Comparison of ENCODE assay signal across 17 cellular contexts in the genomic region with DNA sequence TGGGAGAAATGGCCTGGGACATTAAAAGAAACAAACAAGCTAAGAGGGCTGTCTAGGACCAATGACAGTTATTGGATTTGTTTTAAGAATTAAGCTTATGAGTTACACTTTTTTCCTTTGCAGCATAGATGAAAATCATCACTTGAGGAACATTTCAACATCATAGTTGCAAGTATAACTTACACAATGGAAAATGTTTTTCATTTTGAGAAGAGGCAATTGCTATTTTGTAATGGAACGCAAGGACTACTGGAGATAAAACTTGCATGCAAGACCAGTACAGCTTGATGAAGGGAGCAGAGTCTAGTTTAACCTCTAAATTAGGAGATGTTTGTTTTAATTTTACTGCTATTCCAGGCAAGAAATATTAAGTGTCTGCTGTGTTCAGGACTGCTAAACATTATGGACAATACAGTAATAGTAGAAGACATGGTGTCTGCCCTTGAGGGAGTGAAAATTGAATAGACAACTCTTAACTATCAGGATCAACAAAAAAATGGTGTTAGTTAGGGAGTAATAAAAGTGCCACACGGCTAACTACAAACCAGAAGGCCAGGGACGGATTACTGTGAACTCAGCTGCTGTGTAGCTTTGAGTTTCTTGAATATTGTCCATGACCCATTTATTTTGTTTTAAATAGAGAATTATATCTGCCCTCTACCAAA.
DNase-seq lines count a peak whose midpoint lies in the region; ATAC-seq and TF ChIP-seq lines count a peak whose summit lies in the region.
"Had no signal": no experiment of that assay in that cellular context is flagged by ENCODE, and none has a peak within 500 bp of the region (broad histone marks: within the 10 kb centered on the region; RNA-seq: fewer than 3 reads in every experiment).

No MANE protein-coding gene starts in this region.

- no peak overlapping the region for H3K9ac ChIP-seq in muscle layer of colon (ENCODE audit: low read length)

- H3K27ac Mint-ChIP-seq in activated naive CD8-positive, alpha-beta T cell treated with anti-CD3 and anti-CD28 coated beads for 36 hours = no peak overlapping the region
- H3K27ac Mint-ChIP-seq: activated T-helper 2 cell treated with anti-CD3 and anti-CD28 coated beads, Interferon-gamma antibody, Interleukin-2, Interleukin-4, amounts not matched to agents 10 μg/mL and 5 μg/mL and 100 μg/mL, durations not matched to agents 14 hours and 24 hours and 36 hours had no signal

- peaks cover 3% of the 10 kb centered on the region for H3K36me3 Mint-ChIP-seq in activated naive CD8-positive, alpha-beta T cell treated with anti-CD3 and anti-CD28 coated beads for 36 hours

- TF ChIP-seq CTCF in esophagus squamous epithelium (IDR thresholded peaks at IDR 0.05) (no peak), upper lobe of right lung (IDR thresholded peaks at IDR 0.05) (no peak)

- H3K27me3 Mint-ChIP-seq in activated naive CD8-positive, alpha-beta T cell treated with anti-CD3 and anti-CD28 coated beads for 36 hours = no peaks in the 10 kb centered on the region

- WGBS in esophagus squamous epithelium, 2 donors = 79 to 89% methylated on average over 3 of the region's 3 CpGs

- H3K9me3 Mint-ChIP-seq in activated naive CD8-positive, alpha-beta T cell treated with anti-CD3 and anti-CD28 coated beads for 36 hours = no peaks in the 10 kb centered on the region
- H3K9me3 Mint-ChIP-seq: activated T-helper 2 cell treated with anti-CD3 and anti-CD28 coated beads, Interferon-gamma antibody, Interleukin-2, Interleukin-4, amounts not matched to agents 10 μg/mL and 5 μg/mL and 100 μg/mL, durations not matched to agents 14 hours and 24 hours and 36 hours had no signal

- no peak overlapping the region for H3K4me3 ChIP-seq in esophagus squamous epithelium
- H3K4me3 ChIP-seq in muscle layer of colon (ENCODE audit: low read depth in 1 of 2, low read length in 2 of 2) = no peak overlapping the region
- no peak overlapping the region for H3K4me3 ChIP-seq in upper lobe of right lung

- TF ChIP-seq POLR2A in esophagus squamous epithelium (IDR thresholded peaks at IDR 0.05) = no peak

- no peak for ATAC-seq in upper lobe of right lung

- H3K4me3 Mint-ChIP-seq in activated naive CD8-positive, alpha-beta T cell treated with anti-CD3 and anti-CD28 coated beads for 36 hours = no peak overlapping the region

- H3K27me3 ChIP-seq in esophagus squamous epithelium = no peaks in the 10 kb centered on the region
- H3K27me3 ChIP-seq in muscle layer of colon (ENCODE audit: control insufficient read depth in 1 of 2, insufficient read depth in 2 of 2, low read length in 2 of 2) = no peaks in the 10 kb centered on the region
- H3K27me3 ChIP-seq in upper lobe of right lung = no peaks in the 10 kb centered on the region

- H3K9me3 ChIP-seq in esophagus squamous epithelium = no peaks in the 10 kb centered on the region
- no peaks in the 10 kb centered on the region for H3K9me3 ChIP-seq in muscle layer of colon (ENCODE audit: low read length)
- no peaks in the 10 kb centered on the region for H3K9me3 ChIP-seq in upper lobe of right lung

- DNase-seq in DMS 273 (lab: John Stamatoyannopoulos, UW; ENCODE audit: unreplicated experiment) (peak; percentile 23), DMS 273 treated with DMSO at 0.1 percent for 48 hours (lab: John Stamatoyannopoulos, UW) (no peak), esophagus squamous epithelium (lab: John Stamatoyannopoulos, UW) (no peak), upper lobe of right lung (no peak), medulla oblongata (ENCODE audit: extremely low spot score) (no peak)
- DNase-seq in activated CD8-positive, alpha-beta memory T cell treated with anti-CD3 and anti-CD28 coated beads for 24 hours = no peak
- no peak for DNase-seq in activated naive CD8-positive, alpha-beta T cell treated with anti-CD3 and anti-CD28 coated beads for 36 hours
- DNase-seq: activated CD4-positive, alpha-beta T cell treated with anti-CD3 and anti-CD28 coated beads for 1 hour; Calu3; effector CD4-positive, alpha-beta T cell; hypothalamus; NCI-H146; occipital lobe; stimulated activated CD4-positive, alpha-beta T cell treated with anti-CD3 and anti-CD28 coated beads, Interleukin-4, amount 100 ng/mL, for 1 hour had no signal

- H3K4me1 ChIP-seq in esophagus squamous epithelium = peaks cover 3 to 50% (median 8%) of the 10 kb centered on the region in 3 donors
- peaks cover 47% of the 10 kb centered on the region for H3K4me1 ChIP-seq in muscle layer of colon (ENCODE audit: insufficient read depth, low read length)
- H3K4me1 ChIP-seq in upper lobe of right lung = peaks cover 7% of the 10 kb centered on the region

- peaks cover 11% of the 10 kb centered on the region for H3K4me1 Mint-ChIP-seq in activated naive CD8-positive, alpha-beta T cell treated with anti-CD3 and anti-CD28 coated beads for 36 hours

- H3K36me3 ChIP-seq in esophagus squamous epithelium = no peaks in the 10 kb centered on the region
- H3K36me3 ChIP-seq in muscle layer of colon (ENCODE audit: insufficient read depth, low read length) = no peaks in the 10 kb centered on the region
- H3K36me3 ChIP-seq in upper lobe of right lung = no peaks in the 10 kb centered on the region

- intact Hi-C loops in esophagus squamous epithelium (cut with DNase I) (no loop called here), upper lobe of right lung (cut with DNase I) (no loop called here)

- H3K27ac ChIP-seq in esophagus squamous epithelium (peak overlapping the region; percentile 1 to 73 (median 68)), muscle layer of colon (ENCODE audit: low read depth, low read length) (peak overlapping the region; percentile 74), upper lobe of right lung (peak overlapping the region; percentile 21)
- H3K27ac ChIP-seq: 22Rv1 had no signal

Comparison
In these comparisons a context has a peak if more than half of its experiments do, and no peak if none do; other contexts are left out.
1. H3K27ac ChIP-seq: peak in every context shown above with its lines; median percentile 74 in muscle layer of colon; 68 in esophagus squamous epithelium; 21 in upper lobe of right lung.